Comparison of ENCODE assay signal across 1 cellular context in genomic region chr2:172096661-172097547, GRCh38.
TF ChIP-seq lines count a peak whose summit lies in the region.

No MANE protein-coding gene starts in this region.

TF ChIP-seq in HEK293, 187 proteins besides CTCF, POLR2A, EP300 and RAD21 (continued from another document and continues in another):
- no peak for TF ChIP-seq ZNF174 (tag by site-specific recombination; IDR thresholded peaks at IDR 0.05)
- 0 out of 2 replicates have a peak, but pooled peaks have one; percentile 11 for TF ChIP-seq ZNF623 (tag by site-specific recombination; IDR thresholded peaks at IDR 0.05)
- TF ChIP-seq SCRT1 (tag by site-specific recombination; IDR thresholded peaks at IDR 0.05; ENCODE audit: borderline replicate concordance) = peak; percentile 86; the same call in 1 of the 2 replicates
- TF ChIP-seq ZXDB (tag by site-specific recombination; IDR thresholded peaks at IDR 0.05) = peak; percentile 87
- TF ChIP-seq PRDM6 (tag by site-specific recombination; IDR thresholded peaks at IDR 0.05) = peak; percentile 6; the same call in 1 of the 2 replicates
- no peak for TF ChIP-seq ZSCAN4 (tag by site-specific recombination; IDR thresholded peaks at IDR 0.05)
- TF ChIP-seq ZNF223 (tag by site-specific recombination; IDR thresholded peaks at IDR 0.05) = peak; percentile 98
- no peak for TF ChIP-seq ZNF704 (tag by site-specific recombination; IDR thresholded peaks at IDR 0.05)
- TF ChIP-seq ZNF140 (tag by site-specific recombination; IDR thresholded peaks at IDR 0.05) = no peak
- no peak for TF ChIP-seq ZNF626 (tag by site-specific recombination; IDR thresholded peaks at IDR 0.05)
- no peak for TF ChIP-seq SALL2 (tag by site-specific recombination; IDR thresholded peaks at IDR 0.05; ENCODE audit: borderline replicate concordance)
- TF ChIP-seq IKZF3 (tag by site-specific recombination; IDR thresholded peaks at IDR 0.05) = peak; percentile 96
- TF ChIP-seq ZBTB49 (tag by site-specific recombination; IDR thresholded peaks at IDR 0.05; ENCODE audit: low read depth) = no peak
- TF ChIP-seq PATZ1 (tag by site-specific recombination; IDR thresholded peaks at IDR 0.05) = peak; percentile 97
- no peak for TF ChIP-seq ZNF350 (tag by site-specific recombination; IDR thresholded peaks at IDR 0.05)
- TF ChIP-seq PRDM10 (tag by site-specific recombination; IDR thresholded peaks at IDR 0.05) = peak; percentile 97
- peak; percentile 86 for TF ChIP-seq ZNF335 (tag by site-specific recombination; conservative IDR thresholded peaks at IDR 0.05)
- no peak for TF ChIP-seq ZNF529 (tag by site-specific recombination; IDR thresholded peaks at IDR 0.05; ENCODE audit: insufficient replicate concordance)
- TF ChIP-seq ZNF341 (tag by site-specific recombination; IDR thresholded peaks at IDR 0.05; ENCODE audit: low read depth) = peak; percentile 83
- no peak for TF ChIP-seq PRDM1 (tag by site-specific recombination; IDR thresholded peaks at IDR 0.05)
- no peak for TF ChIP-seq ZNF37A (tag by site-specific recombination; IDR thresholded peaks at IDR 0.05)
- TF ChIP-seq ZNF654 (tag by site-specific recombination; IDR thresholded peaks at IDR 0.05; ENCODE audit: low read depth) = no peak
- peak; percentile 90 for TF ChIP-seq KLF16 (tag by site-specific recombination; IDR thresholded peaks at IDR 0.05)
- TF ChIP-seq KLF10 (tag by site-specific recombination; IDR thresholded peaks at IDR 0.05) = peak; percentile 82
- peak; percentile 53; the same call in 1 of the 2 replicates for TF ChIP-seq ZBTB6 (tag by site-specific recombination; IDR thresholded peaks at IDR 0.05)
- TF ChIP-seq ZNF10 (tag by site-specific recombination; IDR thresholded peaks at IDR 0.05) = peak; percentile 86
- no peak for TF ChIP-seq ZNF549 (tag by site-specific recombination; IDR thresholded peaks at IDR 0.05)
- no peak for TF ChIP-seq ZNF18 (tag by site-specific recombination; IDR thresholded peaks at IDR 0.05)
- peak; percentile 61 for TF ChIP-seq OSR2 (tag by site-specific recombination; IDR thresholded peaks at IDR 0.05)
- TF ChIP-seq ZNF426 (tag by site-specific recombination; IDR thresholded peaks at IDR 0.05) = no peak
- TF ChIP-seq ZNF280C (tag by site-specific recombination; IDR thresholded peaks at IDR 0.05) = no peak
- no peak for TF ChIP-seq ZNF747 (tag by site-specific recombination; IDR thresholded peaks at IDR 0.05)
- TF ChIP-seq ZNF2 (tag by site-specific recombination; IDR thresholded peaks at IDR 0.05) = peak; percentile 28; the same call in 1 of the 2 replicates
- TF ChIP-seq ZNF366 (tag by site-specific recombination; conservative IDR thresholded peaks at IDR 0.05) = peak; percentile 80
- peak; percentile 92 for TF ChIP-seq ZBTB20 (tag by site-specific recombination; IDR thresholded peaks at IDR 0.05)
- TF ChIP-seq ZNF596 (tag by site-specific recombination; IDR thresholded peaks at IDR 0.05) = no peak
- TF ChIP-seq ZNF561 (tag by site-specific recombination; IDR thresholded peaks at IDR 0.05; ENCODE audit: borderline replicate concordance) = 0 out of 2 replicates have a peak, but pooled peaks have one; percentile 18
- TF ChIP-seq ZNF585B (tag by site-specific recombination; IDR thresholded peaks at IDR 0.05) = no peak
- peak; percentile 72; the same call in 1 of the 2 replicates for TF ChIP-seq KLF7 (tag by site-specific recombination; IDR thresholded peaks at IDR 0.05; ENCODE audit: borderline replicate concordance)
- TF ChIP-seq ZNF311 (tag by site-specific recombination; IDR thresholded peaks at IDR 0.05; ENCODE audit: borderline replicate concordance) = no peak
- no peak for TF ChIP-seq ZNF830 (tag by site-specific recombination; IDR thresholded peaks at IDR 0.05; ENCODE audit: low read depth)
- TF ChIP-seq BCL6B (tag by site-specific recombination; IDR thresholded peaks at IDR 0.05) = no peak
- no peak for TF ChIP-seq ZNF157 (tag by site-specific recombination; IDR thresholded peaks at IDR 0.05)
- peak; percentile 95 for TF ChIP-seq ZFHX2 (tag by site-specific recombination; conservative IDR thresholded peaks at IDR 0.05)
- TF ChIP-seq REPIN1 (tag by site-specific recombination; IDR thresholded peaks at IDR 0.05; ENCODE audit: low read depth) = 0 out of 2 replicates have a peak, but pooled peaks have one; percentile 1
